14 cellular contexts compared by ENCODE assay signal in genomic region chr9:137194909-137195308, GRCh38. TPM values are rescaled to one million over a fixed set of nuclear protein-coding genes. Genes with fewer than 3 reads are reported as not detected.
DNase-seq lines count a peak whose midpoint lies in the region; ATAC-seq, FAIRE-seq and TF ChIP-seq lines count a peak whose summit lies in the region.
"Had no signal": no experiment of that assay in that cellular context is flagged by ENCODE, and none has a peak within 500 bp of the region (broad histone marks: within the 10 kb centered on the region; RNA-seq: fewer than 3 reads in every experiment).

No MANE protein-coding gene starts in this region.

- peaks cover 3% of the 10 kb centered on the region for H3K9me1 ChIP-seq in keratinocyte (ENCODE audit: control insufficient read depth, extremely low read depth, insufficient read depth, low read length)

- H3K27ac ChIP-seq in heart right ventricle = peak overlapping the region in 8 of 10 donors; percentile 51 to 83 (median 74)
- H3K27ac ChIP-seq in right cardiac atrium (ENCODE audit: low read length) = no peak overlapping the region
- H3K27ac ChIP-seq in Peyer's patch = peak overlapping the region in 3 of 4 donors; percentile 85 to 98 (median 92)
- H3K27ac ChIP-seq in keratinocyte (ENCODE audit: control insufficient read depth, insufficient read depth, low read length) = no peak overlapping the region
- no peak overlapping the region for H3K27ac ChIP-seq in CD4-positive, alpha-beta memory T cell (ENCODE audit: low read depth, low read length)
- no peak overlapping the region for H3K27ac ChIP-seq in lower lobe of right lung
- H3K27ac ChIP-seq: cardiac muscle cell, thoracic aorta had no signal

- no peaks in the 10 kb centered on the region for H3K27me3 Mint-ChIP-seq in CD4-positive, alpha-beta memory T cell

- peaks cover 12% of the 10 kb centered on the region for H3K79me2 ChIP-seq in keratinocyte (ENCODE audit: control insufficient read depth, insufficient read depth, low read length)

- no peaks in the 10 kb centered on the region for H3K9me3 Mint-ChIP-seq in CD4-positive, alpha-beta memory T cell
- H3K9me3 Mint-ChIP-seq: activated T-helper 2 cell treated with anti-CD3 and anti-CD28 coated beads, Interferon-gamma antibody, Interleukin-2, Interleukin-4, amounts not matched to agents 10 μg/mL and 5 μg/mL and 100 μg/mL, durations not matched to agents 14 hours and 24 hours and 36 hours had no signal

- CTCF ChIA-PET in CD4-positive, alpha-beta memory T cell (lab: Charles Lee; ENCODE audit: partially characterized antibody) = no interaction called here

- H2AFZ ChIP-seq in keratinocyte (ENCODE audit: control insufficient read depth, low read length) = no peak overlapping the region

- H3K4me1 ChIP-seq in heart right ventricle (peaks cover 34 to 88% (median 61%) of the 10 kb centered on the region in 9 donors), right cardiac atrium (ENCODE audit: control insufficient read depth, insufficient read depth, low read length) (no peaks in the 10 kb centered on the region), Peyer's patch (peaks cover under 1 to 67% (median 8%) of the 10 kb centered on the region in 4 donors), keratinocyte (ENCODE audit: control insufficient read depth, extremely low read depth, insufficient read depth, low read length) (peaks cover 33% of the 10 kb centered on the region), lower lobe of right lung (peaks cover 69% of the 10 kb centered on the region)
- H3K4me1 ChIP-seq in CD4-positive, alpha-beta memory T cell (ENCODE audit: insufficient read depth, low read length) = peaks cover 14% of the 10 kb centered on the region

- H3K36me3 Mint-ChIP-seq in CD4-positive, alpha-beta memory T cell = peaks cover 0 to 4% of the 10 kb centered on the region in 2 donors

- peak overlapping the region in 1 of 7 donors; percentile 41 for H3K27ac Mint-ChIP-seq in CD4-positive, alpha-beta memory T cell
- H3K27ac Mint-ChIP-seq: activated T-helper 2 cell treated with anti-CD3 and anti-CD28 coated beads, Interferon-gamma antibody, Interleukin-2, Interleukin-4, amounts not matched to agents 10 μg/mL and 5 μg/mL and 100 μg/mL, durations not matched to agents 14 hours and 24 hours and 36 hours had no signal

- peaks cover 0 to 16% (median 2%) of the 10 kb centered on the region in 4 donors for H3K4me1 Mint-ChIP-seq in CD4-positive, alpha-beta memory T cell

- H3K36me3 ChIP-seq in heart right ventricle (peaks cover 0 to 27% (median 13%) of the 10 kb centered on the region in 9 donors), Peyer's patch (peaks cover 0 to 31% (median 0%) of the 10 kb centered on the region in 3 donors), keratinocyte (ENCODE audit: control insufficient read depth in 2 of 2, extremely low read depth in 1 of 2, insufficient read depth in 2 of 2, low read length in 2 of 2) (peaks cover 9 to 13% of the 10 kb centered on the region in 2 experiments), lower lobe of right lung (peaks cover 24% of the 10 kb centered on the region)
- peaks cover 4% of the 10 kb centered on the region for H3K36me3 ChIP-seq in CD4-positive, alpha-beta memory T cell (ENCODE audit: insufficient read depth, low read length)

- TF ChIP-seq POLR2A in Peyer's patch (IDR thresholded peaks at IDR 0.05) = peak in 1 of 2 donors; percentile 5

- TF ChIP-seq CTCF in heart right ventricle (IDR thresholded peaks at IDR 0.05) (no peak), Peyer's patch (IDR thresholded peaks at IDR 0.05) (no peak), keratinocyte (optimal IDR thresholded peaks at IDR 0.05 in 1 of 3, IDR thresholded peaks at IDR 0.05 in 1 of 3, conservative IDR thresholded peaks at IDR 0.05 in 1 of 3; ENCODE audit: extremely low read depth in 1 of 3, insufficient read depth in 2 of 3, low read length in 3 of 3) (no peak), lower lobe of right lung (IDR thresholded peaks at IDR 0.05) (no peak)

- intact Hi-C loops in heart right ventricle (cut with DNase I) = loop anchor here in 2 of 10 donors (5.0 kb wide), 2 partner anchors 32 to 537 kb away; partner anchors contain the start of genes CYSRT1 (in 1 of the 2) and RNF224 (in 1 of the 2)
- intact Hi-C loops in right cardiac atrium (cut with DNase I) = no loop called here
- intact Hi-C loops in CD4-positive, alpha-beta memory T cell (cut with micrococcal nuclease) = no loop called here
- intact Hi-C loops in lower lobe of right lung (cut with DNase I) = no loop called here

- DNase-seq in heart right ventricle (no peak), right cardiac atrium (no peak), Peyer's patch (peak in 2 of 3 donors; percentile 72 to 81), keratinocyte (ENCODE audit: low read depth, low spot score) (no peak), lower lobe of right lung (no peak), hepatic stellate cell (ENCODE audit: low spot score) (no peak)
- DNase-seq in CD4-positive, alpha-beta memory T cell = no peak
- DNase-seq in stimulated activated CD4-positive, alpha-beta T cell treated with anti-CD3 and anti-CD28 coated beads, Interleukin-2, amount 100 ng/mL, for 24 hours = no peak
- DNase-seq: erythroblast had no signal

- ATAC-seq in heart right ventricle (no peak), right cardiac atrium (no peak), lower lobe of right lung (no peak)
- ATAC-seq: sciatic nerve, SK-N-SH treated with all-trans-retinoic acid at 6 μM for 48 hours had no signal

- H3K9me3 ChIP-seq in heart right ventricle (no peaks in the 10 kb centered on the region), right cardiac atrium (ENCODE audit: control insufficient read depth, low read length) (no peaks in the 10 kb centered on the region), Peyer's patch (no peaks in the 10 kb centered on the region), keratinocyte (ENCODE audit: control insufficient read depth, low read depth, low read length) (no peaks in the 10 kb centered on the region), lower lobe of right lung (no peaks in the 10 kb centered on the region)
- H3K9me3 ChIP-seq in CD4-positive, alpha-beta memory T cell (ENCODE audit: control insufficient read depth in 1 of 2, low read length in 2 of 2) = no peaks in the 10 kb centered on the region
- H3K9me3 ChIP-seq: thoracic aorta had no signal

- H3K4me3 ChIP-seq in heart right ventricle = peak overlapping the region in 5 of 10 donors; percentile 5 to 30 (median 18)
- no peak overlapping the region for H3K4me3 ChIP-seq in right cardiac atrium (ENCODE audit: low read length)
- peak overlapping the region in 2 of 4 donors; percentile 74 to 96 for H3K4me3 ChIP-seq in Peyer's patch
- H3K4me3 ChIP-seq in keratinocyte (ENCODE audit: control insufficient read depth in 2 of 3, extremely low read depth in 1 of 3, insufficient read depth in 2 of 3, low read depth in 1 of 3, low read length in 3 of 3) = peak overlapping the region in 1 of 3 experiments; percentile 12
- H3K4me3 ChIP-seq in CD4-positive, alpha-beta memory T cell (ENCODE audit: low read length in 2 of 2) = no peak overlapping the region
- H3K4me3 ChIP-seq in lower lobe of right lung = no peak overlapping the region
- H3K4me3 ChIP-seq: cardiac muscle cell, thoracic aorta had no signal

- H3K9ac ChIP-seq in keratinocyte (ENCODE audit: control insufficient read depth, extremely low read depth, insufficient read depth, low read length) = peak overlapping the region; percentile 28

- WGBS in heart right ventricle, 2 donors = 75 to 77% methylated on average over 10 of the region's 10 CpGs
- 86% methylated on average over 10 of the region's 10 CpGs for WGBS in right cardiac atrium

- H3K4me2 ChIP-seq in keratinocyte (ENCODE audit: control insufficient read depth, extremely low read depth, insufficient read depth, low read depth, low read length) = peak overlapping the region; percentile 74

- no peak for FAIRE-seq in keratinocyte (lab: Jason Lieb, UNC)

- H3K4me3 Mint-ChIP-seq in CD4-positive, alpha-beta memory T cell = peak overlapping the region in 1 of 8 donors; percentile 51

- H3K27me3 ChIP-seq in heart right ventricle = no peaks in the 10 kb centered on the region
- no peaks in the 10 kb centered on the region for H3K27me3 ChIP-seq in right cardiac atrium (ENCODE audit: control insufficient read depth, insufficient read depth)
- no peaks in the 10 kb centered on the region for H3K27me3 ChIP-seq in Peyer's patch
- H3K27me3 ChIP-seq in keratinocyte (ENCODE audit: control insufficient read depth, extremely low read depth, insufficient read depth, low read length) = peaks cover 3% of the 10 kb centered on the region
- no peaks in the 10 kb centered on the region for H3K27me3 ChIP-seq in CD4-positive, alpha-beta memory T cell (ENCODE audit: insufficient read depth, low read length)
- no peaks in the 10 kb centered on the region for H3K27me3 ChIP-seq in lower lobe of right lung (ENCODE audit: low read depth)
- H3K27me3 ChIP-seq: cardiac muscle cell had no signal

- peaks cover 7% of the 10 kb centered on the region for H4K20me1 ChIP-seq in keratinocyte (ENCODE audit: control insufficient read depth, extremely low read depth, insufficient read depth, low read length)

- dilution Hi-C loops in keratinocyte (cut with MboI; ENCODE audit: extremely low pct_ligation_motif_present, low sequenced_read_pairs) = no loop called here

- POLR2A ChIA-PET in CD4-positive, alpha-beta memory T cell (lab: Charles Lee; ENCODE audit: partially characterized antibody) = interaction anchor here (1.1 kb wide), 1 partner anchor 20 kb away, joined by 3 read pairs; no protein-coding TSS in a partner anchor

RNA-seq across cellular contexts. Expression of gene TPRN, which starts 5.6 kb away (rescaled TPM):
- total RNA-seq in heart right ventricle = 10 to 100 TPM; 10.2 to 31.5 (median 21.7) TPM
- polyA plus RNA-seq in heart right ventricle = 10 to 100 TPM; 12.0 to 14.5 TPM
- 10 to 100 TPM in 1 of 4 donors, 1 to 10 TPM in 3; 5.4 to 13.9 (median 8.9) TPM for total RNA-seq in right cardiac atrium
- 4.8 TPM for polyA plus RNA-seq in right cardiac atrium
- 100 to 1,000 TPM in 3 of 4 donors, 10 to 100 TPM in 1; 28.1 to 167 (median 130) TPM for total RNA-seq in Peyer's patch
- 1.1 to 2.2 TPM (median 1.6 TPM) in 3 replicates for polyA plus RNA-seq in keratinocyte
- polyA plus RNA-seq in keratinocyte (2011; ENCODE audit: low read depth) = 0.76 TPM
- polyA plus RNA-seq in keratinocyte (2011; cell fraction: cytosol; rRNA removed) = 0.91 and 2.2 TPM in 2 replicates
- polyA plus RNA-seq in keratinocyte (2011; cell fraction: nucleus; rRNA removed) = 1.7 and 2.6 TPM in 2 replicates
- polyA plus RNA-seq in keratinocyte (2012; ENCODE audit: low replicate concordance) = 3.6 and 6.3 TPM in 2 replicates
- 1.0 to 2.9 TPM (median 1.4 TPM) in 3 replicates for polyA minus RNA-seq in keratinocyte
- 4.2 TPM for polyA minus RNA-seq in keratinocyte (2011; cell fraction: cytosol; rRNA and poly(A)+ RNA removed)
- polyA minus RNA-seq in keratinocyte (2011; cell fraction: nucleus; rRNA and poly(A)+ RNA removed) = 2.1 and 2.2 TPM in 2 replicates
- 1 to 10 TPM; 8.5 to 8.6 TPM for total RNA-seq in CD4-positive, alpha-beta memory T cell
- polyA plus RNA-seq in CD4-positive, alpha-beta memory T cell = under 1 TPM; 0.27 to 0.45 TPM
- 17.8 TPM for total RNA-seq in lower lobe of right lung

RNA-seq across cellular contexts. Expression of gene SSNA1, which starts 6.4 kb away (rescaled TPM):
- total RNA-seq in heart right ventricle (10 to 100 TPM; 47.3 to 73.5 (median 56.7) TPM), right cardiac atrium (10 to 100 TPM; 43.2 to 57.8 (median 48.3) TPM), Peyer's patch (10 to 100 TPM; 58.6 to 82.0 (median 71.6) TPM), lower lobe of right lung (57.6 TPM)
- polyA plus RNA-seq in heart right ventricle (100 to 1,000 TPM; 146 to 168 TPM), right cardiac atrium (86.4 TPM), keratinocyte (45.3 to 63.2 TPM (median 56.7 TPM) in 3 replicates)
- polyA plus RNA-seq in keratinocyte (2011; ENCODE audit: low read depth) = 29.9 TPM
- polyA plus RNA-seq in keratinocyte (2011; cell fraction: cytosol; rRNA removed) = 29.0 and 62.0 TPM in 2 replicates
- polyA plus RNA-seq in keratinocyte (2011; cell fraction: nucleus; rRNA removed) = 19.6 and 21.1 TPM in 2 replicates
- 35.5 and 82.8 TPM in 2 replicates for polyA plus RNA-seq in keratinocyte (2012; ENCODE audit: low replicate concordance)
- polyA minus RNA-seq in keratinocyte = 18.6 to 38.3 TPM (median 23.0 TPM) in 3 replicates
- polyA minus RNA-seq in keratinocyte (2011; cell fraction: cytosol; rRNA and poly(A)+ RNA removed) = 45.1 TPM
- polyA minus RNA-seq in keratinocyte (2011; cell fraction: nucleus; rRNA and poly(A)+ RNA removed) = 7.0 and 9.4 TPM in 2 replicates
- 10 to 100 TPM; 48.6 to 49.5 TPM for total RNA-seq in CD4-positive, alpha-beta memory T cell
- 100 to 1,000 TPM; 117 to 161 TPM for polyA plus RNA-seq in CD4-positive, alpha-beta memory T cell

RNA-seq across cellular contexts. Expression of gene ANAPC2, which starts 6.5 kb away (rescaled TPM):
- total RNA-seq in heart right ventricle (10 to 100 TPM; 24.6 to 44.8 (median 27.7) TPM), right cardiac atrium (10 to 100 TPM; 31.9 to 45.7 (median 37.4) TPM), Peyer's patch (100 to 1,000 TPM in 2 of 4 donors, 10 to 100 TPM in 2; 37.7 to 118 (median 78.7) TPM), lower lobe of right lung (58.2 TPM)
- polyA plus RNA-seq in heart right ventricle (10 to 100 TPM; 23.7 to 69.6 TPM), right cardiac atrium (26.6 TPM), keratinocyte (11.9 to 24.0 TPM (median 13.8 TPM) in 3 replicates)
- 21.5 TPM for polyA plus RNA-seq in keratinocyte (2011; ENCODE audit: low read depth)
- polyA plus RNA-seq in keratinocyte (2011; cell fraction: cytosol; rRNA removed) = 3.5 and 7.7 TPM in 2 replicates
- polyA plus RNA-seq in keratinocyte (2011; cell fraction: nucleus; rRNA removed) = 61.6 and 81.3 TPM in 2 replicates
- polyA plus RNA-seq in keratinocyte (2012; ENCODE audit: low replicate concordance) = 16.2 and 18.6 TPM in 2 replicates
- polyA minus RNA-seq in keratinocyte = 14.4 to 24.1 TPM (median 15.5 TPM) in 3 replicates
- 52.2 TPM for polyA minus RNA-seq in keratinocyte (2011; cell fraction: cytosol; rRNA and poly(A)+ RNA removed)
- polyA minus RNA-seq in keratinocyte (2011; cell fraction: nucleus; rRNA and poly(A)+ RNA removed) = 23.4 and 24.1 TPM in 2 replicates
- total RNA-seq in CD4-positive, alpha-beta memory T cell = 100 to 1,000 TPM; 116 to 125 TPM
- 1 to 10 TPM; 3.2 to 5.7 TPM for polyA plus RNA-seq in CD4-positive, alpha-beta memory T cell

RNA-seq across cellular contexts. Expression of gene TMEM203, which starts 10.5 kb away (rescaled TPM):
- total RNA-seq in heart right ventricle = 10 to 100 TPM; 36.4 to 46.2 (median 41.7) TPM
- polyA plus RNA-seq in heart right ventricle = 10 to 100 TPM; 39.4 to 51.2 TPM
- total RNA-seq in right cardiac atrium = 10 to 100 TPM; 28.9 to 41.3 (median 39.9) TPM
- polyA plus RNA-seq in right cardiac atrium = 47.5 TPM
- total RNA-seq in Peyer's patch = 10 to 100 TPM; 11.6 to 33.5 (median 27.6) TPM
- 22.3 to 36.7 TPM (median 29.2 TPM) in 3 replicates for polyA plus RNA-seq in keratinocyte
- 5.1 TPM for polyA plus RNA-seq in keratinocyte (2011; ENCODE audit: low read depth)
- polyA plus RNA-seq in keratinocyte (2011; cell fraction: cytosol; rRNA removed) = 37.1 and 44.4 TPM in 2 replicates
- 27.7 and 32.4 TPM in 2 replicates for polyA plus RNA-seq in keratinocyte (2011; cell fraction: nucleus; rRNA removed)
- polyA plus RNA-seq in keratinocyte (2012; ENCODE audit: low replicate concordance) = 24.3 and 29.6 TPM in 2 replicates
- 13.2 to 26.1 TPM (median 17.9 TPM) in 3 replicates for polyA minus RNA-seq in keratinocyte
- 32.4 TPM for polyA minus RNA-seq in keratinocyte (2011; cell fraction: cytosol; rRNA and poly(A)+ RNA removed)
- 9.3 and 13.6 TPM in 2 replicates for polyA minus RNA-seq in keratinocyte (2011; cell fraction: nucleus; rRNA and poly(A)+ RNA removed)
- 10 to 100 TPM; 39.5 to 42.9 TPM for total RNA-seq in CD4-positive, alpha-beta memory T cell
- polyA plus RNA-seq in CD4-positive, alpha-beta memory T cell = 100 to 1,000 TPM; 129 to 170 TPM
- total RNA-seq in lower lobe of right lung = 26.6 TPM

RNA-seq across cellular contexts. Expression of gene NDOR1, which starts 10.6 kb away (rescaled TPM):
- 10 to 100 TPM in 1 of 10 donors, 1 to 10 TPM in 9; 4.6 to 10.1 (median 5.4) TPM for total RNA-seq in heart right ventricle
- polyA plus RNA-seq in heart right ventricle = 10 to 100 TPM in 1 of 2 donors, 1 to 10 TPM in 1; 6.5 to 10.6 TPM
- 1 to 10 TPM; 5.1 to 7.9 (median 5.9) TPM for total RNA-seq in right cardiac atrium
- polyA plus RNA-seq in right cardiac atrium = 5.2 TPM
- total RNA-seq in Peyer's patch = 10 to 100 TPM; 16.3 to 39.2 (median 25.1) TPM
- 3.9 to 6.0 TPM (median 5.5 TPM) in 3 replicates for polyA plus RNA-seq in keratinocyte
- 1.3 TPM for polyA plus RNA-seq in keratinocyte (2011; ENCODE audit: low read depth)
- 1.6 and 3.5 TPM in 2 replicates for polyA plus RNA-seq in keratinocyte (2011; cell fraction: cytosol; rRNA removed)
- polyA plus RNA-seq in keratinocyte (2011; cell fraction: nucleus; rRNA removed) = 17.6 and 26.6 TPM in 2 replicates
- 5.0 and 7.5 TPM in 2 replicates for polyA plus RNA-seq in keratinocyte (2012; ENCODE audit: low replicate concordance)
- 3.0 to 6.4 TPM (median 4.6 TPM) in 3 replicates for polyA minus RNA-seq in keratinocyte
- 6.7 TPM for polyA minus RNA-seq in keratinocyte (2011; cell fraction: cytosol; rRNA and poly(A)+ RNA removed)
- 6.2 and 8.7 TPM in 2 replicates for polyA minus RNA-seq in keratinocyte (2011; cell fraction: nucleus; rRNA and poly(A)+ RNA removed)
- 10 to 100 TPM; 36.7 to 37.1 TPM for total RNA-seq in CD4-positive, alpha-beta memory T cell
- polyA plus RNA-seq in CD4-positive, alpha-beta memory T cell = 1 to 10 TPM; 4.6 to 9.5 TPM
- 15.6 TPM for total RNA-seq in lower lobe of right lung

Comparison
In these comparisons a context has a peak if more than half of its experiments do, and no peak if none do; other contexts are left out.
1. H3K27ac ChIP-seq: peak in heart right ventricle (8 of 10) and Peyer's patch (3 of 4); none in right cardiac atrium (single experiment), keratinocyte (single experiment), CD4-positive, alpha-beta memory T cell (single experiment) and lower lobe of right lung (single experiment).
2. DNase-seq: peak in Peyer's patch (2 of 3); none in heart right ventricle (0 of 2), right cardiac atrium (0 of 3), keratinocyte (single experiment), CD4-positive, alpha-beta memory T cell (0 of 5), lower lobe of right lung (single experiment), hepatic stellate cell (single experiment) and stimulated activated CD4-positive, alpha-beta T cell treated with anti-CD3 and anti-CD28 coated beads, Interleukin-2, amount 100 ng/mL, for 24 hours (0 of 2).